12 cellular contexts compared by ENCODE assay signal in genomic region chr2:33437297-33437696, GRCh38. TPM values are rescaled to one million over a fixed set of nuclear protein-coding genes. Genes with fewer than 3 reads are reported as not detected.
DNase-seq lines count a peak whose midpoint lies in the region; ATAC-seq and TF ChIP-seq lines count a peak whose summit lies in the region.
"Had no signal": no experiment of that assay in that cellular context is flagged by ENCODE, and none has a peak within 500 bp of the region (broad histone marks: within the 10 kb centered on the region; RNA-seq: fewer than 3 reads in every experiment).

No MANE protein-coding gene starts in this region.

- no peak for TF ChIP-seq CTCF in body of pancreas (IDR thresholded peaks at IDR 0.05)

- WGBS in body of pancreas, 2 donors: 48 to 58% methylated on average over 4 of the region's 4 CpGs

- TF ChIP-seq POLR2A in body of pancreas (IDR thresholded peaks at IDR 0.05): no peak

- H3K9me3 ChIP-seq in SK-N-MC (ENCODE audit: low read depth, low read length): no peaks in the 10 kb centered on the region
- H3K9me3 ChIP-seq in body of pancreas: no peaks in the 10 kb centered on the region

- ATAC-seq in body of pancreas (no peak), GM18909 (IDR thresholded peaks at IDR 0.05; ENCODE audit: poor library complexity, unreplicated experiment) (no peak)

- intact Hi-C loops in body of pancreas (cut with DNase I): no loop called here

- no peaks in the 10 kb centered on the region for H3K4me1 ChIP-seq in body of pancreas

- no peaks in the 10 kb centered on the region for H3K27me3 ChIP-seq in body of pancreas
- H3K27me3 ChIP-seq: dorsolateral prefrontal cortex had no signal

- DNase-seq in GM04504 (ENCODE audit: low read depth) (peak; percentile 81), SK-N-MC (ENCODE audit: low read depth, low spot score) (peak; percentile 79), fibroblast of peridontal ligament (ENCODE audit: extremely low read depth) (peak; percentile 98), skeletal muscle cell (ENCODE audit: low read depth) (peak; percentile 78), NCI-H2227 treated with DMSO at 0.1 percent for 48 hours (lab: John Stamatoyannopoulos, UW) (no peak), anterior cingulate cortex (lab: John Stamatoyannopoulos, UW) (no peak), body of pancreas (no peak)
- DNase-seq: activated T-cell treated with anti-CD3 and anti-CD28 coated beads, Interleukin-2, amount 50 U/mL, for 48 hours; dorsolateral prefrontal cortex; NCI-H1417 treated with DMSO at 0.1 percent for 48 hours; posterior cingulate gyrus had no signal

- H3K4me3 ChIP-seq in SK-N-MC (peak overlapping the region; percentile 53), skeletal muscle cell (ENCODE audit: low read depth, low read length) (no peak overlapping the region), body of pancreas (no peak overlapping the region)

- H3K9ac ChIP-seq in SK-N-MC (ENCODE audit: insufficient read length): peak overlapping the region; percentile 9

- H3K36me3 ChIP-seq in SK-N-MC (ENCODE audit: insufficient read depth, low read length) (no peaks in the 10 kb centered on the region), body of pancreas (replicated peaks in 1 of 2; ENCODE audit: insufficient read depth in 1 of 2, low read depth in 2 of 2) (no peaks in the 10 kb centered on the region)

- H3K27ac ChIP-seq in SK-N-MC (peak overlapping the region; percentile 86), body of pancreas (peak overlapping the region in 1 of 4 donors; percentile 11)
- H3K27ac ChIP-seq: dorsolateral prefrontal cortex had no signal

RNA-seq across cellular contexts. Expression of gene RASGRP3, which starts 39.2 kb away (rescaled TPM):
- total RNA-seq in body of pancreas: 10 to 100 TPM in 1 of 2 donors, 1 to 10 TPM in 1; 3.9 to 22.1 TPM

Comparison
In these comparisons a context has a peak if more than half of its experiments do, and no peak if none do; other contexts are left out.
1. DNase-seq: peak in GM04504 (single experiment), SK-N-MC (single experiment), fibroblast of peridontal ligament (single experiment) and skeletal muscle cell (single experiment); none in NCI-H2227 treated with DMSO at 0.1 percent for 48 hours (single experiment), anterior cingulate cortex (0 of 58) and body of pancreas (0 of 4).